ENCODE assay signal across 9 cellular contexts in the genomic region with DNA sequence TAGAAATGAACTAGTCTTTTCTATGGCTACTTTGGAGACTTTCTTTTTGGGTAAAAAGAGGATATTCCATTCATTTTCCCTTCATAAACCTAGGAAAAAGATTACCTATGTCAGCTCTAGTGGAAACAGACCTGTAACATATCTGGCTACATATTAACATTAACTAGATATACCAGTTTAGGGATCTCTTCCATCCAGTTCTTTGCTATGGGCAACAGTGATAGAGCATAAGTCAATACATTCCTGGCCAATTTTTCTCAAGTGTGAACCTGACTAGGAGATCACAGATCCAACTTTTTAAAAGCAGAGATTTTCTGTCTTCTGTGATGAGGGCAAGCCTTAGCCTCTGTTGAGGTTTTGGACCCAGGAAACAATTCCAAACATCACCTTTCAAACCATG.
"Had no signal": no experiment of that assay in that cellular context is flagged by ENCODE, and none has a peak within 500 bp of the region (broad histone marks: within the 10 kb centered on the region; RNA-seq: fewer than 3 reads in every experiment).

No MANE protein-coding gene starts in this region.

- H2AFZ ChIP-seq: GM23338 had no signal

- H3K4me3 ChIP-seq: GM23338 had no signal

- FAIRE-seq: H1, H54, HepG2 had no signal

- H3K27ac ChIP-seq: HL-60 had no signal

- ATAC-seq: GM23338, HCT116, HepG2 had no signal

- H3K4me2 ChIP-seq: GM23338 had no signal

- DNase-seq: H9, HFFc6, KBM-7 had no signal
